ENCODE assay signal across 23 cellular contexts in genomic region chr7:49530481-49530880, GRCh38.
DNase-seq lines count a peak whose midpoint lies in the region; FAIRE-seq and TF ChIP-seq lines count a peak whose summit lies in the region.
"Had no signal": no experiment of that assay in that cellular context is flagged by ENCODE, and none has a peak within 500 bp of the region (broad histone marks: within the 10 kb centered on the region; RNA-seq: fewer than 3 reads in every experiment).

No MANE protein-coding gene starts in this region.

- H3K9ac ChIP-seq in kidney (ENCODE audit: low read length in 2 of 2) (no peak overlapping the region), mesenchymal stem cell (ENCODE audit: low read length) (no peak overlapping the region)
- H3K9ac ChIP-seq: BLaER1 treated with 17β-estradiol and CSF1 and Interleukin-3, amounts not matched to agents 10 nM and 100 nM had no signal

- H2BK15ac ChIP-seq in mesenchymal stem cell (ENCODE audit: low read depth, poor library complexity, severe bottlenecking), result no peak overlapping the region

- H2AK5ac ChIP-seq in mesenchymal stem cell (ENCODE audit: low read length, severe bottlenecking), result no peak overlapping the region

- H3K23ac ChIP-seq in mesenchymal stem cell (ENCODE audit: low read length in 2 of 2), result no peak overlapping the region

- H3K27ac ChIP-seq in kidney (ENCODE audit: low read depth in 2 of 2, low read length in 2 of 2) (no peak overlapping the region), tibial artery (no peak overlapping the region), mesenchymal stem cell (ENCODE audit: low read length, poor library complexity, severe bottlenecking) (no peak overlapping the region)
- H3K27ac ChIP-seq: BLaER1 treated with 17β-estradiol and CSF1 and Interleukin-3, amounts not matched to agents 10 nM and 100 nM; C4-2B had no signal

- no peak overlapping the region for H4K8ac ChIP-seq in mesenchymal stem cell (ENCODE audit: low read length)

- intact Hi-C loops in kidney (cut with DNase I), result no loop called here
- intact Hi-C loops in tibial artery (cut with DNase I; ENCODE audit: low total_unique reads), result no loop called here

- no peak overlapping the region for H3K4ac ChIP-seq in mesenchymal stem cell (ENCODE audit: low read depth in 1 of 2, low read length in 2 of 2)

- in situ Hi-C loops in Caki2 (cut with HindIII; ENCODE audit: low pct_unique_long_range_greater_than_20kb, low sequenced_read_pairs), result no loop called here

- H3K14ac ChIP-seq in mesenchymal stem cell (ENCODE audit: low read length in 2 of 2), result no peak overlapping the region

- no peak overlapping the region for H2AFZ ChIP-seq in mesenchymal stem cell (ENCODE audit: low read depth, low read length)

- H2BK5ac ChIP-seq in mesenchymal stem cell (ENCODE audit: low read depth, low read length, poor library complexity, severe bottlenecking), result no peak overlapping the region

- no peak overlapping the region for H2BK120ac ChIP-seq in mesenchymal stem cell (ENCODE audit: low read depth, low read length)

- no peaks in the 10 kb centered on the region for H3K4me1 ChIP-seq in kidney (ENCODE audit: control insufficient read depth in 1 of 2, insufficient read depth in 1 of 2, low read depth in 1 of 2, low read length in 2 of 2)
- H3K4me1 ChIP-seq in tibial artery, result no peaks in the 10 kb centered on the region
- no peaks in the 10 kb centered on the region for H3K4me1 ChIP-seq in mesenchymal stem cell (ENCODE audit: control insufficient read depth, insufficient read depth, low read depth, low read length)
- H3K4me1 ChIP-seq: BLaER1 treated with 17β-estradiol and CSF1 and Interleukin-3, amounts not matched to agents 10 nM and 100 nM; Caco-2 had no signal

- H3K36me3 ChIP-seq in kidney (ENCODE audit: control insufficient read depth in 1 of 2, insufficient read depth in 2 of 2, low read length in 2 of 2) (no peaks in the 10 kb centered on the region), tibial artery (no peaks in the 10 kb centered on the region), mesenchymal stem cell (ENCODE audit: control insufficient read depth in 1 of 2, insufficient read depth in 2 of 2, low read depth in 1 of 2, low read length in 2 of 2) (no peaks in the 10 kb centered on the region)
- H3K36me3 ChIP-seq: BLaER1 treated with 17β-estradiol and CSF1 and Interleukin-3, amounts not matched to agents 10 nM and 100 nM had no signal

- H3K4me2 ChIP-seq in mesenchymal stem cell (ENCODE audit: low read length, poor library complexity, severe bottlenecking), result no peak overlapping the region
- H3K4me2 ChIP-seq: BLaER1 treated with 17β-estradiol and CSF1 and Interleukin-3, amounts not matched to agents 10 nM and 100 nM had no signal

- TF ChIP-seq CTCF in kidney (IDR thresholded peaks at IDR 0.05; ENCODE audit: borderline replicate concordance, extremely low read depth, insufficient read depth), result no peak
- no peak for TF ChIP-seq CTCF in tibial artery (IDR thresholded peaks at IDR 0.05)

- DNase-seq in Caki2 (ENCODE audit: low read depth) (peak; percentile 53), kidney (no peak), left kidney (ENCODE audit: low read depth, low spot score) (peak; percentile 4), tibial artery (no peak), NCI-H2029 (lab: John Stamatoyannopoulos, UW) (no peak), mesenchymal stem cell (no peak)
- no peak for DNase-seq in activated CD4-positive, alpha-beta T cell treated with anti-CD3 and anti-CD28 coated beads, Interleukin-2, amount 50 U/mL, for 1 hour
- DNase-seq: 8988T; AML-193; Caco-2; CD4-positive, alpha-beta T cell; CD8-positive, alpha-beta T cell; DMS 273 treated with DMSO at 0.1 percent for 48 hours; DMS153; DMS53; DMS79; DND-41; EL; GF-D8 had no signal

- H3K27me3 ChIP-seq in tibial artery, result no peaks in the 10 kb centered on the region
- no peaks in the 10 kb centered on the region for H3K27me3 ChIP-seq in mesenchymal stem cell (ENCODE audit: control insufficient read depth in 1 of 2, insufficient read depth in 1 of 2, low read length in 2 of 2)
- H3K27me3 ChIP-seq: BLaER1 treated with 17β-estradiol and CSF1 and Interleukin-3, amounts not matched to agents 10 nM and 100 nM had no signal

- H3K9me3 ChIP-seq in kidney (ENCODE audit: control insufficient read depth in 1 of 2, low read length in 2 of 2) (peaks cover 0 to 8% of the 10 kb centered on the region in 2 donors), tibial artery (no peaks in the 10 kb centered on the region), mesenchymal stem cell (ENCODE audit: control insufficient read depth, low read length) (peaks cover 12% of the 10 kb centered on the region)
- H3K9me3 ChIP-seq: BLaER1 treated with 17β-estradiol and CSF1 and Interleukin-3, amounts not matched to agents 10 nM and 100 nM; Caco-2 had no signal

- H4K91ac ChIP-seq in mesenchymal stem cell (ENCODE audit: low read length), result no peak overlapping the region

- no peak overlapping the region for H2BK12ac ChIP-seq in mesenchymal stem cell (ENCODE audit: low read length in 2 of 2)

- WGBS in mesenchymal stem cell, result no CpG with 5 or more reads among the region's 1 CpG

- peak; percentile 91 for FAIRE-seq in kidney (lab: Jason Lieb, UNC)
- FAIRE-seq: GM12891, GM19239 had no signal

- no peak overlapping the region for H3K4me3 ChIP-seq in kidney (ENCODE audit: low read length in 2 of 2)
- no peak overlapping the region for H3K4me3 ChIP-seq in tibial artery
- H3K4me3 ChIP-seq in mesenchymal stem cell (ENCODE audit: insufficient read depth in 1 of 2, low read depth in 1 of 2, low read length in 2 of 2), result no peak overlapping the region
- H3K4me3 ChIP-seq: BLaER1 treated with 17β-estradiol and CSF1 and Interleukin-3, amounts not matched to agents 10 nM and 100 nM had no signal

- H3K79me1 ChIP-seq in mesenchymal stem cell (replicated peaks; ENCODE audit: low read length, poor library complexity, severe bottlenecking), result no peaks in the 10 kb centered on the region

- no peak overlapping the region for H3K18ac ChIP-seq in mesenchymal stem cell (ENCODE audit: low read depth in 1 of 2, low read length in 2 of 2)

Comparison
In these comparisons a context has a peak if more than half of its experiments do, and no peak if none do; other contexts are left out.
1. DNase-seq: peak in Caki2 (single experiment) and left kidney (single experiment); none in kidney (single experiment), tibial artery (0 of 2), activated CD4-positive, alpha-beta T cell treated with anti-CD3 and anti-CD28 coated beads, Interleukin-2, amount 50 U/mL, for 1 hour (single experiment), NCI-H2029 (single experiment) and mesenchymal stem cell (single experiment).